Comparison of ENCODE assay signal across 21 cellular contexts in genomic region chr20:57715268-57715904, GRCh38. TPM values are rescaled to one million over a fixed set of nuclear protein-coding genes. Genes with fewer than 3 reads are reported as not detected.
DNase-seq lines count a peak whose midpoint lies in the region; ATAC-seq, FAIRE-seq and TF ChIP-seq lines count a peak whose summit lies in the region.
"Had no signal": no experiment of that assay in that cellular context is flagged by ENCODE, and none has a peak within 500 bp of the region (broad histone marks: within the 10 kb centered on the region; RNA-seq: fewer than 3 reads in every experiment).

No MANE protein-coding gene starts in this region.

- no peak for DNase-seq in CD4-positive, CD25-positive, alpha-beta regulatory T cell
- DNase-seq in keratinocyte (ENCODE audit: low read depth, low spot score) = no peak
- DNase-seq in gastrocnemius medialis = no peak
- no peak for DNase-seq in nephron progenitor cell
- DNase-seq in activated CD8-positive, alpha-beta memory T cell treated with anti-CD3 and anti-CD28 coated beads, Interleukin-2, amount 10 ng/mL, durations not matched to agents 7 days and 5 days = no peak
- no peak for DNase-seq in NOMO-1 treated with dmso at 0.1 percent for 144 hours (lab: John Stamatoyannopoulos, UW; ENCODE audit: unreplicated experiment)
- no peak for DNase-seq in WERI-Rb-1
- DNase-seq: activated CD4-positive, alpha-beta memory T cell treated with anti-CD3 and anti-CD28 coated beads for 36 hours; body of pancreas; effector memory CD4-positive, alpha-beta T cell; NCI-H146; NCI-H510A; SJCRH30; stimulated activated CD4-positive, alpha-beta T cell treated with anti-CD3 and anti-CD28 coated beads, Interleukin-2, amount 100 ng/mL, for 48 hours; stimulated activated naive B cell treated with anti-CD40 and anti-IgM and Interleukin-4, amounts not matched to agents 10 μg/mL and 1 μg/mL and 100 μg/mL, for 72 hours; testis had no signal

- no peaks in the 10 kb centered on the region for H4K20me1 ChIP-seq in keratinocyte (ENCODE audit: control insufficient read depth, extremely low read depth, insufficient read depth, low read length)

- no peaks in the 10 kb centered on the region for H3K36me3 Mint-ChIP-seq in CD4-positive, CD25-positive, alpha-beta regulatory T cell
- H3K36me3 Mint-ChIP-seq in nephron progenitor cell (ENCODE audit: low read depth) = no peaks in the 10 kb centered on the region
- H3K36me3 Mint-ChIP-seq in activated CD8-positive, alpha-beta memory T cell treated with anti-CD3 and anti-CD28 coated beads, Interleukin-2, amount 10 ng/mL, durations not matched to agents 7 days and 5 days = no peaks in the 10 kb centered on the region
- H3K36me3 Mint-ChIP-seq: activated CD4-positive, alpha-beta memory T cell treated with anti-CD3 and anti-CD28 coated beads for 36 hours; stimulated activated naive B cell treated with anti-CD40 and anti-IgM and Interleukin-4, amounts not matched to agents 10 μg/mL and 1 μg/mL and 100 μg/mL, for 72 hours had no signal

- H3K4me1 Mint-ChIP-seq in CD4-positive, CD25-positive, alpha-beta regulatory T cell = peaks cover 5 to 32% (median 11%) of the 10 kb centered on the region in 4 donors
- H3K4me1 Mint-ChIP-seq in nephron progenitor cell = peaks cover 46% of the 10 kb centered on the region
- H3K4me1 Mint-ChIP-seq in activated CD8-positive, alpha-beta memory T cell treated with anti-CD3 and anti-CD28 coated beads, Interleukin-2, amount 10 ng/mL, durations not matched to agents 7 days and 5 days = peaks cover 9% of the 10 kb centered on the region

- H3K4me3 ChIP-seq in CD4-positive, CD25-positive, alpha-beta regulatory T cell (ENCODE audit: low read depth, low read length) = no peak overlapping the region
- H3K4me3 ChIP-seq in keratinocyte (ENCODE audit: control insufficient read depth in 2 of 3, extremely low read depth in 1 of 3, insufficient read depth in 2 of 3, low read depth in 1 of 3, low read length in 3 of 3) (no peak overlapping the region), gastrocnemius medialis (no peak overlapping the region), WERI-Rb-1 (ENCODE audit: low read depth, low read length) (no peak overlapping the region)
- H3K4me3 ChIP-seq: body of pancreas, SJCRH30, testis had no signal

- no peak for TF ChIP-seq CTCF in VCaP (conservative IDR thresholded peaks at IDR 0.05)
- no peak for TF ChIP-seq CTCF in keratinocyte (optimal IDR thresholded peaks at IDR 0.05 in 1 of 3, IDR thresholded peaks at IDR 0.05 in 1 of 3, conservative IDR thresholded peaks at IDR 0.05 in 1 of 3; ENCODE audit: extremely low read depth in 1 of 3, insufficient read depth in 2 of 3, low read length in 3 of 3)
- no peak for TF ChIP-seq CTCF in gastrocnemius medialis (IDR thresholded peaks at IDR 0.05 in 4 of 5, conservative IDR thresholded peaks at IDR 0.05 in 1 of 5)
- no peak for TF ChIP-seq CTCF in nephron progenitor cell (IDR thresholded peaks at IDR 0.05)
- TF ChIP-seq CTCF in WERI-Rb-1 (IDR thresholded peaks at IDR 0.05; ENCODE audit: low read depth, low read length) = no peak

- intact Hi-C loops in gastrocnemius medialis (cut with DNase I; ENCODE audit: low total_unique reads) = loop anchor here (5.0 to 10.0 kb wide), 3 partner anchors 258 to 1179 kb away; no protein-coding TSS in a partner anchor

- no peak overlapping the region for H3K27ac ChIP-seq in CD4-positive, CD25-positive, alpha-beta regulatory T cell (ENCODE audit: insufficient read depth, low read length, poor library complexity, severe bottlenecking)
- H3K27ac ChIP-seq in VCaP = peak overlapping the region; percentile 99
- peak overlapping the region; percentile 56 for H3K27ac ChIP-seq in keratinocyte (ENCODE audit: control insufficient read depth, insufficient read depth, low read length)
- H3K27ac ChIP-seq in gastrocnemius medialis = peak overlapping the region; percentile 79 to 94 (median 82)
- no peak overlapping the region for H3K27ac ChIP-seq in WERI-Rb-1
- H3K27ac ChIP-seq: SJCRH30, testis had no signal

- peak overlapping the region; percentile 27 to 35 (median 29) for H3K27ac Mint-ChIP-seq in CD4-positive, CD25-positive, alpha-beta regulatory T cell
- no peak overlapping the region for H3K27ac Mint-ChIP-seq in nephron progenitor cell
- no peak overlapping the region for H3K27ac Mint-ChIP-seq in activated CD8-positive, alpha-beta memory T cell treated with anti-CD3 and anti-CD28 coated beads, Interleukin-2, amount 10 ng/mL, durations not matched to agents 7 days and 5 days
- H3K27ac Mint-ChIP-seq: activated CD4-positive, alpha-beta memory T cell treated with anti-CD3 and anti-CD28 coated beads for 36 hours; stimulated activated naive B cell treated with anti-CD40 and anti-IgM and Interleukin-4, amounts not matched to agents 10 μg/mL and 1 μg/mL and 100 μg/mL, for 72 hours had no signal

- H3K4me2 ChIP-seq in keratinocyte (ENCODE audit: control insufficient read depth, extremely low read depth, insufficient read depth, low read depth, low read length) = no peak overlapping the region

- no peak for ATAC-seq in CD4-positive, CD25-positive, alpha-beta regulatory T cell (ENCODE audit: low read depth in 2 of 2)
- ATAC-seq in gastrocnemius medialis = no peak
- ATAC-seq in activated CD8-positive, alpha-beta memory T cell treated with anti-CD3 and anti-CD28 coated beads, Interleukin-2, amount 10 ng/mL, durations not matched to agents 7 days and 5 days = no peak
- ATAC-seq: body of pancreas; Panc1; stimulated activated naive B cell treated with anti-CD40 and anti-IgM and Interleukin-4, amounts not matched to agents 10 μg/mL and 1 μg/mL and 100 μg/mL, for 72 hours had no signal

- peaks cover 22% of the 10 kb centered on the region for H3K4me1 ChIP-seq in CD4-positive, CD25-positive, alpha-beta regulatory T cell (ENCODE audit: control insufficient read depth, insufficient read depth, low read length, poor library complexity, severe bottlenecking)
- peaks cover 66% of the 10 kb centered on the region for H3K4me1 ChIP-seq in keratinocyte (ENCODE audit: control insufficient read depth, extremely low read depth, insufficient read depth, low read length)
- H3K4me1 ChIP-seq in gastrocnemius medialis = peaks cover 81 to 84% of the 10 kb centered on the region in 2 donors

- dilution Hi-C loops in keratinocyte (cut with MboI; ENCODE audit: extremely low pct_ligation_motif_present, low sequenced_read_pairs) = no loop called here

- no peaks in the 10 kb centered on the region for H3K27me3 ChIP-seq in CD4-positive, CD25-positive, alpha-beta regulatory T cell (ENCODE audit: control insufficient read depth, insufficient read depth, low read length)
- H3K27me3 ChIP-seq in keratinocyte (ENCODE audit: control insufficient read depth, extremely low read depth, insufficient read depth, low read length) (no peaks in the 10 kb centered on the region), gastrocnemius medialis (no peaks in the 10 kb centered on the region), WERI-Rb-1 (ENCODE audit: insufficient read depth, low read depth, severe bottlenecking) (no peaks in the 10 kb centered on the region)
- H3K27me3 ChIP-seq: body of pancreas, SJCRH30, testis had no signal

- H3K4me3 Mint-ChIP-seq in CD4-positive, CD25-positive, alpha-beta regulatory T cell = peak overlapping the region in 1 of 4 donors; percentile 13
- no peak overlapping the region for H3K4me3 Mint-ChIP-seq in nephron progenitor cell
- no peak overlapping the region for H3K4me3 Mint-ChIP-seq in activated CD8-positive, alpha-beta memory T cell treated with anti-CD3 and anti-CD28 coated beads, Interleukin-2, amount 10 ng/mL, durations not matched to agents 7 days and 5 days
- H3K4me3 Mint-ChIP-seq: activated CD4-positive, alpha-beta memory T cell treated with anti-CD3 and anti-CD28 coated beads for 36 hours; stimulated activated naive B cell treated with anti-CD40 and anti-IgM and Interleukin-4, amounts not matched to agents 10 μg/mL and 1 μg/mL and 100 μg/mL, for 72 hours had no signal

- H3K27me3 Mint-ChIP-seq in CD4-positive, CD25-positive, alpha-beta regulatory T cell = peaks cover 18% of the 10 kb centered on the region
- peaks cover 12% of the 10 kb centered on the region for H3K27me3 Mint-ChIP-seq in nephron progenitor cell (ENCODE audit: low read depth, poor library complexity)
- peaks cover 27% of the 10 kb centered on the region for H3K27me3 Mint-ChIP-seq in activated CD8-positive, alpha-beta memory T cell treated with anti-CD3 and anti-CD28 coated beads, Interleukin-2, amount 10 ng/mL, durations not matched to agents 7 days and 5 days
- H3K27me3 Mint-ChIP-seq: activated CD4-positive, alpha-beta memory T cell treated with anti-CD3 and anti-CD28 coated beads for 36 hours had no signal

- no peaks in the 10 kb centered on the region for H3K36me3 ChIP-seq in CD4-positive, CD25-positive, alpha-beta regulatory T cell (ENCODE audit: control insufficient read depth, insufficient read depth, low read length)
- no peaks in the 10 kb centered on the region for H3K36me3 ChIP-seq in keratinocyte (ENCODE audit: control insufficient read depth in 2 of 2, extremely low read depth in 1 of 2, insufficient read depth in 2 of 2, low read length in 2 of 2)
- H3K36me3 ChIP-seq in gastrocnemius medialis = no peaks in the 10 kb centered on the region
- no peaks in the 10 kb centered on the region for H3K36me3 ChIP-seq in WERI-Rb-1
- H3K36me3 ChIP-seq: SJCRH30 had no signal

- peaks cover under 1% of the 10 kb centered on the region for H3K79me2 ChIP-seq in keratinocyte (ENCODE audit: control insufficient read depth, insufficient read depth, low read length)

- no peak for FAIRE-seq in keratinocyte (lab: Jason Lieb, UNC)
- FAIRE-seq: colon, frontal cortex, GM19239 had no signal

- no peak overlapping the region for H3K9ac ChIP-seq in keratinocyte (ENCODE audit: control insufficient read depth, extremely low read depth, insufficient read depth, low read length)

- H2AFZ ChIP-seq in keratinocyte (ENCODE audit: control insufficient read depth, low read length) = no peak overlapping the region

- TF ChIP-seq POLR2A in gastrocnemius medialis (IDR thresholded peaks at IDR 0.05) = no peak

- no peaks in the 10 kb centered on the region for H3K9me3 Mint-ChIP-seq in CD4-positive, CD25-positive, alpha-beta regulatory T cell
- H3K9me3 Mint-ChIP-seq in nephron progenitor cell = no peaks in the 10 kb centered on the region
- no peaks in the 10 kb centered on the region for H3K9me3 Mint-ChIP-seq in activated CD8-positive, alpha-beta memory T cell treated with anti-CD3 and anti-CD28 coated beads, Interleukin-2, amount 10 ng/mL, durations not matched to agents 7 days and 5 days (ENCODE audit: low read depth)
- H3K9me3 Mint-ChIP-seq: activated CD4-positive, alpha-beta memory T cell treated with anti-CD3 and anti-CD28 coated beads for 36 hours; stimulated activated naive B cell treated with anti-CD40 and anti-IgM and Interleukin-4, amounts not matched to agents 10 μg/mL and 1 μg/mL and 100 μg/mL, for 72 hours had no signal

- CTCF ChIA-PET in activated CD8-positive, alpha-beta memory T cell treated with anti-CD3 and anti-CD28 coated beads, Interleukin-2, amount 10 ng/mL, durations not matched to agents 7 days and 5 days (lab: Charles Lee) = no interaction called here

- no peaks in the 10 kb centered on the region for H3K9me3 ChIP-seq in CD4-positive, CD25-positive, alpha-beta regulatory T cell (ENCODE audit: control insufficient read depth in 2 of 2, low read length in 2 of 2)
- no peaks in the 10 kb centered on the region for H3K9me3 ChIP-seq in keratinocyte (ENCODE audit: control insufficient read depth, low read depth, low read length)
- H3K9me3 ChIP-seq in gastrocnemius medialis = no peaks in the 10 kb centered on the region
- H3K9me3 ChIP-seq in WERI-Rb-1 (ENCODE audit: severe bottlenecking) = no peaks in the 10 kb centered on the region
- H3K9me3 ChIP-seq: body of pancreas, SJCRH30, testis had no signal

- no peaks in the 10 kb centered on the region for H3K9me1 ChIP-seq in keratinocyte (ENCODE audit: control insufficient read depth, extremely low read depth, insufficient read depth, low read length)

- in situ Hi-C loops in gastrocnemius medialis (cut with MboI; ENCODE audit: low sequenced_read_pairs in 4 of 4) = loop anchor here in 2 of 4 donors (25.0 kb wide), 2 partner anchors 328 to 1328 kb away; partner anchors contain the start of genes AURKA (in 1 of the 2), CSTF1 (in 1 of the 2) and RBM38 (in 1 of the 2)

RNA-seq across cellular contexts. Expression of gene PMEPA1, which starts 5.6 kb away (rescaled TPM):
- total RNA-seq in CD4-positive, CD25-positive, alpha-beta regulatory T cell = 4.0 TPM
- polyA plus RNA-seq in CD4-positive, CD25-positive, alpha-beta regulatory T cell = 1 to 10 TPM in 1 of 4 donors, under 1 TPM in 3; 0.36 to 1.1 (median 0.62) TPM
- polyA plus RNA-seq in keratinocyte = 29.0 to 84.0 TPM (median 50.7 TPM) in 3 replicates
- polyA plus RNA-seq in keratinocyte (2011; ENCODE audit: low read depth) = 14.2 TPM
- polyA plus RNA-seq in keratinocyte (2011; cell fraction: cytosol; rRNA removed) = 40.6 and 82.2 TPM in 2 replicates
- polyA plus RNA-seq in keratinocyte (2011; cell fraction: nucleus; rRNA removed) = 70.2 and 80.4 TPM in 2 replicates
- polyA plus RNA-seq in keratinocyte (2012; ENCODE audit: low replicate concordance) = 20.6 and 151 TPM in 2 replicates
- polyA minus RNA-seq in keratinocyte = 41.7 to 94.9 TPM (median 50.4 TPM) in 3 replicates
- 149 TPM for polyA minus RNA-seq in keratinocyte (2011; cell fraction: cytosol; rRNA and poly(A)+ RNA removed)
- polyA minus RNA-seq in keratinocyte (2011; cell fraction: nucleus; rRNA and poly(A)+ RNA removed) = 70.1 and 74.7 TPM in 2 replicates
- 1 to 10 TPM; 1.5 to 8.1 (median 5.8) TPM for total RNA-seq in gastrocnemius medialis
- total RNA-seq in activated CD8-positive, alpha-beta memory T cell treated with anti-CD3 and anti-CD28 coated beads, Interleukin-2, amount 10 ng/mL, durations not matched to agents 7 days and 5 days = 1 to 10 TPM in 1 of 2 experiments, under 1 TPM in 1; 0.20 to 1.2 TPM

Comparison
In these comparisons a context has a peak if more than half of its experiments do, and no peak if none do; other contexts are left out.
1. H3K27ac ChIP-seq: peak in VCaP (single experiment), keratinocyte (single experiment) and gastrocnemius medialis (4 of 4); none in CD4-positive, CD25-positive, alpha-beta regulatory T cell (single experiment) and WERI-Rb-1 (single experiment).
2. H3K27ac Mint-ChIP-seq: peak in CD4-positive, CD25-positive, alpha-beta regulatory T cell (3 of 3); none in nephron progenitor cell (single experiment) and activated CD8-positive, alpha-beta memory T cell treated with anti-CD3 and anti-CD28 coated beads, Interleukin-2, amount 10 ng/mL, durations not matched to agents 7 days and 5 days (single experiment).